In genomic region chr10:89351402-89352038, GRCh38 we compare ENCODE assay signal across 9 cellular contexts. TPM values are rescaled to one million over a fixed set of nuclear protein-coding genes. Genes with fewer than 3 reads are reported as not detected.
DNase-seq lines count a peak whose midpoint lies in the region; ATAC-seq, FAIRE-seq and TF ChIP-seq lines count a peak whose summit lies in the region.
"Had no signal": no experiment of that assay in that cellular context is flagged by ENCODE, and none has a peak within 500 bp of the region (broad histone marks: within the 10 kb centered on the region; RNA-seq: fewer than 3 reads in every experiment).

No MANE protein-coding gene starts in this region.

- peak overlapping the region; percentile 46 for H3K27ac ChIP-seq in SJCRH30
- H3K27ac ChIP-seq in right atrium auricular region = peak overlapping the region; percentile 76 to 77

- DNase-seq in SJCRH30 (no peak), right atrium auricular region (ENCODE audit: low spot score) (no peak), D721Med (ENCODE audit: insufficient read length, low spot score) (no peak), NCI-H1417 (lab: John Stamatoyannopoulos, UW) (no peak), DMS79 treated with DMSO at 0.1 percent for 48 hours (lab: John Stamatoyannopoulos, UW) (no peak)
- no peak for DNase-seq in stimulated activated naive CD8-positive, alpha-beta T cell treated with anti-CD3 and anti-CD28 coated beads, Interleukin-15, Interleukin-2, amounts not matched to agents 100 U/mL and 50 U/mL, for 24 hours

- H3K36me3 ChIP-seq in SJCRH30 = no peaks in the 10 kb centered on the region
- no peaks in the 10 kb centered on the region for H3K36me3 ChIP-seq in right atrium auricular region

- peak overlapping the region; percentile 36 for H3K4me3 ChIP-seq in SJCRH30
- H3K4me3 ChIP-seq in right atrium auricular region = no peak overlapping the region

- no peaks in the 10 kb centered on the region for H3K27me3 ChIP-seq in SJCRH30
- no peaks in the 10 kb centered on the region for H3K27me3 ChIP-seq in right atrium auricular region

- H3K9me3 ChIP-seq in SJCRH30 (replicated peaks) (no peaks in the 10 kb centered on the region), right atrium auricular region (no peaks in the 10 kb centered on the region)

- no peaks in the 10 kb centered on the region for H3K4me1 ChIP-seq in SJCRH30
- peaks cover 0 to 52% of the 10 kb centered on the region in 2 donors for H3K4me1 ChIP-seq in right atrium auricular region

- ATAC-seq in GM18867 (IDR thresholded peaks at IDR 0.05; ENCODE audit: unreplicated experiment) (peak; percentile 84), HG02678 (IDR thresholded peaks at IDR 0.05; ENCODE audit: unreplicated experiment) (peak; percentile 85)
- peak; percentile 37 for ATAC-seq in stimulated activated naive CD8-positive, alpha-beta T cell treated with anti-CD3 and anti-CD28 coated beads, Interleukin-15, Interleukin-2, amounts not matched to agents 100 U/mL and 50 U/mL, for 24 hours

- FAIRE-seq in D721Med (lab: Jason Lieb, UNC) = no peak

- TF ChIP-seq CTCF in right atrium auricular region (IDR thresholded peaks at IDR 0.05) (no peak), D721Med (IDR thresholded peaks at IDR 0.05; ENCODE audit: insufficient read depth, missing control alignments) (no peak)

RNA-seq across cellular contexts. Expression of gene IFIT3, which starts 23.7 kb away (rescaled TPM):
- 0.73 and 0.76 TPM in 2 replicates for total RNA-seq in SJCRH30 (2014; rRNA removed; shearing (Covaris generic))
- 1 to 10 TPM; 6.3 to 6.5 TPM for total RNA-seq in right atrium auricular region

RNA-seq across cellular contexts. Expression of gene IFIT1B, which starts 26.3 kb away (rescaled TPM):
- total RNA-seq in SJCRH30 (2014; rRNA removed; shearing (Covaris generic)) = not detected in 2 replicates
- total RNA-seq in right atrium auricular region = under 1 TPM in 1 of 2 donors, not detected in 1; 0.24 TPM
- total RNA-seq: NCI-H460 had no signal

RNA-seq across cellular contexts. Expression of gene IFIT1, which starts 40.9 kb away (rescaled TPM):
- total RNA-seq in SJCRH30 (2014; rRNA removed; shearing (Covaris generic)) = 0.33 and 0.36 TPM in 2 replicates
- 10 to 100 TPM in 1 of 2 donors, 1 to 10 TPM in 1; 6.7 to 10.6 TPM for total RNA-seq in right atrium auricular region

RNA-seq across cellular contexts. Expression of gene IFIT2, which starts 49.7 kb away (rescaled TPM):
- total RNA-seq in SJCRH30 (2014; rRNA removed; shearing (Covaris generic)) = 0.26 and 0.28 TPM in 2 replicates
- 1 to 10 TPM; 2.6 TPM for total RNA-seq in right atrium auricular region
